ENCODE assay signal across 18 cellular contexts in genomic region chr1:3474016-3474415, GRCh38. TPM values are rescaled to one million over a fixed set of nuclear protein-coding genes. Genes with fewer than 3 reads are reported as not detected.
"Had no signal": no experiment of that assay in that cellular context is flagged by ENCODE, and none has a peak within 500 bp of the region (broad histone marks: within the 10 kb centered on the region; RNA-seq: fewer than 3 reads in every experiment).

No MANE protein-coding gene starts in this region.

- H3K4me3 ChIP-seq: esophagus muscularis mucosa, pancreas, sigmoid colon had no signal

- FAIRE-seq: endometrium, pancreas had no signal

- H3K4me1 ChIP-seq: pancreas had no signal

- H3K9me3 ChIP-seq: esophagus muscularis mucosa, pancreas, sigmoid colon had no signal

- H3K27ac ChIP-seq: esophagus muscularis mucosa, pancreas, sigmoid colon had no signal

- H3K27me3 ChIP-seq: pancreas had no signal

- H3K36me3 ChIP-seq: esophagus muscularis mucosa, sigmoid colon had no signal

- DNase-seq: activated CD4-positive, alpha-beta T cell treated with anti-CD3 and anti-CD28 coated beads, Interleukin-2, amount 10 ng/mL, durations not matched to agents 24 days and 14 days; activated CD8-positive, alpha-beta T cell treated with anti-CD3 and anti-CD28 coated beads, Interleukin-2, amount 10 ng/mL, durations not matched to agents 7 days and 5 days; activated naive CD4-positive, alpha-beta T cell treated with Interleukin-2 at 50 U/mL for 16 hours; activated naive CD8-positive, alpha-beta T cell treated with anti-CD3 and anti-CD28 coated beads, Interleukin-2, amount 10 ng/mL, durations not matched to agents 7 days and 5 days; activated T-cell treated with anti-CD3 and anti-CD28 coated beads, Interleukin-2, amount 50 U/mL, for 24 hours; cerebellar nuclear complex; cortex of kidney; immature natural killer cell; left ventricle myocardium superior; sigmoid colon; stimulated activated naive B cell treated with anti-CD40 and anti-IgM and Interleukin-4, amounts not matched to agents 10 μg/mL and 1 μg/mL and 100 μg/mL, for 72 hours; T-helper 1 cell; T-helper 9 cell had no signal

RNA-seq across cellular contexts. Expression of gene ARHGEF16, which starts 19.6 kb away (rescaled TPM):
- total RNA-seq: activated CD4-positive, alpha-beta T cell treated with anti-CD3 and anti-CD28 coated beads, Interleukin-2, amount 10 ng/mL, durations not matched to agents 24 days and 14 days; activated CD8-positive, alpha-beta T cell treated with anti-CD3 and anti-CD28 coated beads, Interleukin-2, amount 10 ng/mL, durations not matched to agents 7 days and 5 days; activated naive CD8-positive, alpha-beta T cell treated with anti-CD3 and anti-CD28 coated beads, Interleukin-2, amount 10 ng/mL, durations not matched to agents 7 days and 5 days; activated T-helper 2 cell treated with anti-CD3 and anti-CD28 coated beads, Interferon-gamma antibody, Interleukin-2, Interleukin-4, amounts not matched to agents 10 μg/mL and 5 μg/mL and 100 μg/mL, durations not matched to agents 14 hours and 24 hours and 36 hours; myocyte had no signal
- polyA plus RNA-seq: immature natural killer cell had no signal
